Comparison of ENCODE assay signal across 14 cellular contexts in the genomic region with DNA sequence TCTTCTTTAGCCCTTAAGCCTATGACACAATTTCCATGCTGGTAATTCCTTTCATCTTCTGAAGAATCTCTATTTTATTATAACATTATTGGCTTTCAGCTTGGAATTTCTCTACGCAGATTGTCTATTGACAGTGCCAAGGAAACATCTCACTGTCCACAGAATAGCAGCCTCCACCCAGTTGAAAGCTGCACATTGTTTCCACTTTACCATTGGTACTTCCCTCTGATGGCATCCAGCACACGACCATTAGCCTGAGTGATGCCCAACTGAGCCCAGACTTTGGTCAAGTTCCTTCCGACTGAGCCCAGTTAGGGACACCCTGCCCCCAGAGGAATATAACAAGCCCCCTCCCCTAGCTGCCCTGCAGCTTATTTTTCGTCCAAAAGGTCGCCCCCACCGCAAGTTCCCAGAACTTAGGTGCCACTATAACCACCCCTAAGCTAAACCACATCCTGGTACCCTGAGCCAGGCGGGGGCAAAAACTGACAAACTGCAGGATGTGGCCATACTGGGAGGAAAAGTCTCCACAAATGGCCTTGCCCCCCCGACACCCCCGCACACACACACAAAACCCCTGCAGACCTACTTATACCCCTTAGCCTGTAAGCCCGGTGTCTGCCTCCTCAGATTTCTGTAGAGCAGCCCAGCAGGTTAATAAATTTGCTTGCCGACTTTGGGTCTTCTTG. TPM values are rescaled to one million over a fixed set of nuclear protein-coding genes. Genes with fewer than 3 reads are reported as not detected.
A peak's percentile ranks its signal among the peaks of the same experiment; 100 is the strongest.
DNase-seq lines count a peak whose midpoint lies in the region; ATAC-seq and TF ChIP-seq lines count a peak whose summit lies in the region.
"Had no signal": no experiment of that assay in that cellular context is flagged by ENCODE, and none has a peak within 500 bp of the region (broad histone marks: within the 10 kb centered on the region; RNA-seq: fewer than 3 reads in every experiment).

No MANE protein-coding gene starts in this region.

- TF ChIP-seq CTCF in CD4-positive, alpha-beta T cell (IDR thresholded peaks at IDR 0.05) = no peak

- H3K4me3 Mint-ChIP-seq in CD4-positive, alpha-beta T cell = peak overlapping the region; percentile 78
- H3K4me3 Mint-ChIP-seq in activated T-helper 17 cell treated with anti-CD3 and anti-CD28 coated beads, Interleukin-2, amount 50 U/mL, for 72 hours = peak overlapping the region; percentile 65
- H3K4me3 Mint-ChIP-seq in naive thymus-derived CD8-positive, alpha-beta T cell = peak overlapping the region; percentile 62 to 86 (median 75)

- no peaks in the 10 kb centered on the region for H3K27me3 ChIP-seq in CD4-positive, alpha-beta T cell (ENCODE audit: control insufficient read depth, insufficient read depth, low read length)
- H3K27me3 ChIP-seq: foreskin keratinocyte, left lung had no signal

- POLR2A ChIA-PET in CD4-positive, alpha-beta T cell (lab: Charles Lee) = interaction anchor here (0.5 to 5.1 kb wide), 14 partner anchors 9 to 143 kb away, joined by 3 to 76 read pairs (median 4); partner anchors contain the start of genes GBP4 and GBP5
- POLR2A ChIA-PET in naive thymus-derived CD8-positive, alpha-beta T cell (lab: Charles Lee) = interaction anchor here (0.8 to 2.0 kb wide), 4 partner anchors 14 to 61 kb away, joined by 3 to 9 read pairs (median 4); partner anchors contain the start of gene GBP4

- CTCF ChIA-PET in CD4-positive, alpha-beta T cell (lab: Charles Lee) = no interaction called here

- H3K27me3 Mint-ChIP-seq in CD4-positive, alpha-beta T cell = no peaks in the 10 kb centered on the region
- H3K27me3 Mint-ChIP-seq in activated T-helper 17 cell treated with anti-CD3 and anti-CD28 coated beads, Interleukin-2, amount 50 U/mL, for 72 hours = no peaks in the 10 kb centered on the region
- no peaks in the 10 kb centered on the region for H3K27me3 Mint-ChIP-seq in naive thymus-derived CD8-positive, alpha-beta T cell

- ATAC-seq in CD4-positive, alpha-beta T cell (ENCODE audit: poor library complexity) = peak; percentile 61
- peak; percentile 64 for ATAC-seq in activated T-helper 17 cell treated with anti-CD3 and anti-CD28 coated beads, Interleukin-2, amount 50 U/mL, for 72 hours (replicated peaks)
- ATAC-seq in naive thymus-derived CD8-positive, alpha-beta T cell = peak; percentile 75 to 85
- ATAC-seq: foreskin keratinocyte, left lung had no signal

- no peak overlapping the region for H3K27ac ChIP-seq in CD4-positive, alpha-beta T cell (ENCODE audit: low read depth, low read length)
- H3K27ac ChIP-seq: foreskin keratinocyte, prostate gland had no signal

- peaks cover 3% of the 10 kb centered on the region for H3K9me3 ChIP-seq in CD4-positive, alpha-beta T cell (ENCODE audit: control insufficient read depth, low read length)
- H3K9me3 ChIP-seq: left lung, prostate gland had no signal

- DNase-seq in CD4-positive, alpha-beta T cell = peak in 5 of 10 experiments; percentile 21 to 61 (median 37)
- DNase-seq in NCI-H446 treated with DMSO at 0.1 percent for 48 hours (lab: John Stamatoyannopoulos, UW) (peak; percentile 35), T-helper 9 cell (no peak), HuH-7.5 (ENCODE audit: low spot score) (no peak), globus pallidus (ENCODE audit: low spot score) (no peak), dermis blood vessel endothelial cell (no peak)
- peak in 5 of 10 donors; percentile 38 to 72 (median 45) for DNase-seq in naive thymus-derived CD8-positive, alpha-beta T cell
- DNase-seq: foreskin keratinocyte, left lung, NCI-H774, SW 1271 had no signal

- intact Hi-C loops in CD4-positive, alpha-beta T cell (cut with DNase I, micrococcal nuclease) = loop anchor here in 1 of 2 experiments (5.0 kb wide), 1 partner anchor 52 kb away; no protein-coding TSS in a partner anchor

- peaks cover 56% of the 10 kb centered on the region for H3K36me3 Mint-ChIP-seq in CD4-positive, alpha-beta T cell (ENCODE audit: low read depth)
- H3K36me3 Mint-ChIP-seq in activated T-helper 17 cell treated with anti-CD3 and anti-CD28 coated beads, Interleukin-2, amount 50 U/mL, for 72 hours (ENCODE audit: low read depth) = peaks cover 91% of the 10 kb centered on the region
- H3K36me3 Mint-ChIP-seq in naive thymus-derived CD8-positive, alpha-beta T cell = peaks cover 31 to 45% (median 34%) of the 10 kb centered on the region in 3 donors

- peak overlapping the region; percentile 79 for H3K27ac Mint-ChIP-seq in CD4-positive, alpha-beta T cell
- peak overlapping the region; percentile 88 for H3K27ac Mint-ChIP-seq in activated T-helper 17 cell treated with anti-CD3 and anti-CD28 coated beads, Interleukin-2, amount 50 U/mL, for 72 hours
- peak overlapping the region; percentile 39 to 89 (median 80) for H3K27ac Mint-ChIP-seq in naive thymus-derived CD8-positive, alpha-beta T cell

- no peaks in the 10 kb centered on the region for H3K9me3 Mint-ChIP-seq in CD4-positive, alpha-beta T cell
- peaks cover 4% of the 10 kb centered on the region for H3K9me3 Mint-ChIP-seq in activated T-helper 17 cell treated with anti-CD3 and anti-CD28 coated beads, Interleukin-2, amount 50 U/mL, for 72 hours
- peaks cover 2 to 21% (median 11%) of the 10 kb centered on the region in 9 donors for H3K9me3 Mint-ChIP-seq in naive thymus-derived CD8-positive, alpha-beta T cell

- peaks cover 61% of the 10 kb centered on the region for H3K4me1 Mint-ChIP-seq in CD4-positive, alpha-beta T cell (ENCODE audit: low read depth)
- H3K4me1 Mint-ChIP-seq in activated T-helper 17 cell treated with anti-CD3 and anti-CD28 coated beads, Interleukin-2, amount 50 U/mL, for 72 hours = peaks cover 62% of the 10 kb centered on the region
- peaks cover 31 to 67% (median 60%) of the 10 kb centered on the region in 4 donors for H3K4me1 Mint-ChIP-seq in naive thymus-derived CD8-positive, alpha-beta T cell

RNA-seq across cellular contexts. Expression of gene GBP5, which starts 13.2 kb away (rescaled TPM):
- total RNA-seq in CD4-positive, alpha-beta T cell = 10 to 100 TPM; 51.4 to 52.9 TPM
- 100 to 1,000 TPM; 135 to 157 TPM for total RNA-seq in activated T-helper 17 cell treated with anti-CD3 and anti-CD28 coated beads, Interleukin-2, amount 50 U/mL, for 72 hours
- 10 to 100 TPM; 19.9 to 22.2 TPM for total RNA-seq in naive thymus-derived CD8-positive, alpha-beta T cell
- 10 to 100 TPM; 24.6 to 51.9 (median 48.7) TPM for polyA plus RNA-seq in naive thymus-derived CD8-positive, alpha-beta T cell
- 0.09 and 0.17 TPM in 2 replicates for total RNA-seq in dermis blood vessel endothelial cell
- total RNA-seq: foreskin keratinocyte had no signal
- polyA plus RNA-seq: BJ, foreskin keratinocyte had no signal

Comparison
In these comparisons a context has a peak if more than half of its experiments do, and no peak if none do; other contexts are left out.
1. RNA of gene GBP5, which starts 13.2 kb away (total RNA-seq): 135 to 157 TPM in activated T-helper 17 cell treated with anti-CD3 and anti-CD28 coated beads, Interleukin-2, amount 50 U/mL, for 72 hours, 51.4 to 52.9 TPM in CD4-positive, alpha-beta T cell and 19.9 to 22.2 TPM in naive thymus-derived CD8-positive, alpha-beta T cell; 0.09 to 0.17 TPM in dermis blood vessel endothelial cell; every median in the first group is over 10 times any median in the second.
2. Peak in every context shown above with its lines, with median percentiles within 50 percentile points of each other: ATAC-seq, H3K27ac Mint-ChIP-seq and H3K4me3 Mint-ChIP-seq.